In the genomic region with DNA sequence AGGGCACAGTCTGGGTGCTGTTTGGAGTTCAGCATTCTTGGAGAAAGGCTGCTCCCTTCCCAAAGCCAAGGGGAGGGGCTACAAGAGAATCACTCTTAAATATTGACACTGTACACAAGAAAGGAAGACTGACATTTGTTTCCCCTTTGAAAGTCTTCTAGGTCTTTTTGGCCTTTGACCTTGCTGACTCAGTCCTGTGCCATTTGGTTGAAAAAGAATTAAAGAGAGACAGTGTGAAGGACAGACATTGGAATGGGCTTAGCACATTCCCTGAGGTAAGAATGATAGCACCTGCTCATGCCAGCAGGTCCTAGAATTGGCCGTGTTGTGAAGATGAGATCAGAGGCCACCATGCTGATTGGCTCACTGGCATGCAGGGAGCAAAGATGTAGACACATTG, we compare ENCODE assay signal across 15 cellular contexts.
DNase-seq lines count a peak whose midpoint lies in the region; TF ChIP-seq lines count a peak whose summit lies in the region.
"Had no signal": no experiment of that assay in that cellular context is flagged by ENCODE, and none has a peak within 500 bp of the region (broad histone marks: within the 10 kb centered on the region; RNA-seq: fewer than 3 reads in every experiment).

No MANE protein-coding gene starts in this region.

- H2AFZ ChIP-seq in trophoblast cell (ENCODE audit: insufficient read depth, low read length, poor library complexity), result no peak overlapping the region

- H3K27ac ChIP-seq in 22Rv1 (peak overlapping the region; percentile 30), trophoblast cell (ENCODE audit: low read depth, low read length) (no peak overlapping the region), breast epithelium (no peak overlapping the region)
- H3K27ac ChIP-seq: C4-2B, KMS-11 had no signal

- H2BK120ac ChIP-seq in trophoblast cell (ENCODE audit: insufficient read depth, low read length, poor library complexity), result no peak overlapping the region

- H2BK12ac ChIP-seq in trophoblast cell (ENCODE audit: low read length), result no peak overlapping the region

- no peak overlapping the region for H2AK5ac ChIP-seq in trophoblast cell (ENCODE audit: low read length)

- intact Hi-C loops in breast epithelium (cut with DNase I; ENCODE audit: low total_unique reads), result no loop called here

- no peak overlapping the region for H4K91ac ChIP-seq in trophoblast cell (ENCODE audit: low read depth, low read length)

- H2BK5ac ChIP-seq in trophoblast cell (ENCODE audit: low read depth, low read length, poor library complexity), result no peak overlapping the region

- H4K8ac ChIP-seq in trophoblast cell (ENCODE audit: low read depth, low read length), result no peak overlapping the region

- no peaks in the 10 kb centered on the region for H3K27me3 ChIP-seq in trophoblast cell (ENCODE audit: insufficient read depth, low read length)
- H3K27me3 ChIP-seq in breast epithelium, result no peaks in the 10 kb centered on the region
- H3K27me3 ChIP-seq: BE2C had no signal

- H3K14ac ChIP-seq in trophoblast cell (ENCODE audit: low read length), result no peak overlapping the region

- no peak overlapping the region for H3K4me2 ChIP-seq in trophoblast cell (ENCODE audit: low read length)
- H3K4me2 ChIP-seq: KMS-11 had no signal

- H3K4me3 ChIP-seq in trophoblast cell (ENCODE audit: low read depth, low read length) (no peak overlapping the region), breast epithelium (no peak overlapping the region)
- H3K4me3 ChIP-seq: GM12878, HAP-1 had no signal

- no peak overlapping the region for H3K4ac ChIP-seq in trophoblast cell (ENCODE audit: low read depth, low read length)

- H3K9me3 ChIP-seq in trophoblast cell (ENCODE audit: insufficient read depth, low read depth, low read length) (no peaks in the 10 kb centered on the region), breast epithelium (no peaks in the 10 kb centered on the region)
- H3K9me3 ChIP-seq: BE2C, HAP-1 had no signal

- no peak overlapping the region for H3K18ac ChIP-seq in trophoblast cell (ENCODE audit: low read length)

- H3K79me2 ChIP-seq in trophoblast cell (ENCODE audit: control insufficient read depth, insufficient read depth, low read length, poor library complexity), result no peaks in the 10 kb centered on the region

- no peak for TF ChIP-seq POLR2A in breast epithelium (IDR thresholded peaks at IDR 0.05)

- H4K12ac ChIP-seq in trophoblast cell (ENCODE audit: low read depth, low read length), result no peak overlapping the region

- no CpG with 5 or more reads among the region's 1 CpG for WGBS in trophoblast cell (ENCODE audit: extremely low coverage, insufficient coverage, insufficient read length)

- peak; percentile 40 for DNase-seq in NCI-H69 (lab: John Stamatoyannopoulos, UW)
- peak; percentile 31 for DNase-seq in kidney tubule cell (ENCODE audit: low spot score)
- DNase-seq in trophoblast cell, result peak; percentile 59 to 87
- no peak for DNase-seq in breast epithelium (ENCODE audit: low spot score in 2 of 2)
- DNase-seq in AG08396 (ENCODE audit: low spot score), result no peak
- no peak for DNase-seq in NCI-H1930 (lab: John Stamatoyannopoulos, UW)
- DNase-seq: BE2C; CD4-positive, alpha-beta memory T cell; DMS153; GOT3 had no signal

- no peaks in the 10 kb centered on the region for H3K79me1 ChIP-seq in trophoblast cell (ENCODE audit: low read length)

- no peak overlapping the region for H3K9ac ChIP-seq in trophoblast cell (ENCODE audit: low read length)
- H3K9ac ChIP-seq: KMS-11 had no signal

- H3K4me1 ChIP-seq in trophoblast cell (ENCODE audit: control insufficient read depth in 1 of 2, insufficient read depth in 2 of 2, low read length in 2 of 2), result no peaks in the 10 kb centered on the region
- no peaks in the 10 kb centered on the region for H3K4me1 ChIP-seq in breast epithelium
- H3K4me1 ChIP-seq: HAP-1 had no signal

- no peak overlapping the region for H3K23ac ChIP-seq in trophoblast cell (ENCODE audit: low read length)

- TF ChIP-seq CTCF in 22Rv1 (IDR thresholded peaks at IDR 0.05) (no peak), breast epithelium (IDR thresholded peaks at IDR 0.05) (no peak)

- H3K36me3 ChIP-seq in trophoblast cell (ENCODE audit: control insufficient read depth in 1 of 2, insufficient read depth in 2 of 2, low read length in 2 of 2), result no peaks in the 10 kb centered on the region
- no peaks in the 10 kb centered on the region for H3K36me3 ChIP-seq in breast epithelium
- H3K36me3 ChIP-seq: BE2C, HAP-1 had no signal

Comparison
In these comparisons a context has a peak if more than half of its experiments do, and no peak if none do; other contexts are left out.
1. DNase-seq: peak in NCI-H69 (single experiment), kidney tubule cell (single experiment) and trophoblast cell (2 of 2); none in breast epithelium (0 of 2), AG08396 (single experiment) and NCI-H1930 (0 of 2).